34 cellular contexts compared by ENCODE assay signal in genomic region chr7:134328900-134329299, GRCh38.
"Had no signal": no experiment of that assay in that cellular context is flagged by ENCODE, and none has a peak within 500 bp of the region (broad histone marks: within the 10 kb centered on the region; RNA-seq: fewer than 3 reads in every experiment).

No MANE protein-coding gene starts in this region.

- H3K36me3 ChIP-seq: brain microvascular endothelial cell, MG63, SJCRH30 had no signal

- H3K4me1 Mint-ChIP-seq: activated B cell treated with CpG ODN at 0.5 μM for 24 hours had no signal

- H3K36me3 Mint-ChIP-seq: activated CD4-positive, alpha-beta memory T cell treated with anti-CD3 and anti-CD28 coated beads for 36 hours; activated CD8-positive, alpha-beta memory T cell treated with anti-CD3 and anti-CD28 coated beads, Interleukin-2, amount 10 ng/mL, durations not matched to agents 7 days and 5 days; activated naive CD8-positive, alpha-beta T cell treated with anti-CD3 and anti-CD28 coated beads for 36 hours had no signal

- FAIRE-seq: colon, TTC549 had no signal

- DNase-seq: activated B cell treated with CpG ODN at 0.5 μM for 24 hours; activated CD4-positive, alpha-beta memory T cell treated with anti-CD3 and anti-CD28 coated beads for 36 hours; activated CD4-positive, alpha-beta T cell treated with anti-CD3 and anti-CD28 coated beads for 4 hours; activated CD4-positive, alpha-beta T cell treated with anti-CD3 and anti-CD28 coated beads, Interleukin-2, amount 50 U/mL, for 1 hour; activated CD4-positive, CD25-positive, alpha-beta regulatory T cell treated with anti-CD3 and anti-CD28 coated beads, Interleukin-2, amount 50 U/mL, for 72 hours; activated CD8-positive, alpha-beta memory T cell treated with anti-CD3 and anti-CD28 coated beads for 24 hours; activated CD8-positive, alpha-beta memory T cell treated with anti-CD3 and anti-CD28 coated beads, Interleukin-2, amount 10 ng/mL, durations not matched to agents 7 days and 5 days; activated CD8-positive, alpha-beta memory T cell treated with anti-CD3 and anti-CD28 coated beads, Interleukin-2, amount 50 U/mL, for 48 hours; activated effector memory CD4-positive, alpha-beta T cell treated with Interleukin-2 at 50 U/mL for 16 hours; activated naive CD4-positive, alpha-beta T cell treated with anti-CD3 and anti-CD28 coated beads, Interleukin-2, amount 50 U/mL, for 16 hours; activated naive CD8-positive, alpha-beta T cell treated with anti-CD3 and anti-CD28 coated beads for 36 hours; activated T-cell treated with anti-CD3 and anti-CD28 coated beads, Interleukin-2, amount 50 U/mL, for 48 hours; amniotic stem cell; aorta; brain microvascular endothelial cell; central memory CD4-positive, alpha-beta T cell; Kasumi-1; MG63; MV-4-11; NCI-H1092; NCI-H1436 treated with DMSO at 0.1 percent for 48 hours; NCI-H1694 treated with DMSO at 0.1 percent for 48 hours; NCI-H2029; NCI-H446; NCI-H524; NCI-H69; NCI-H82; SHP77; SJCRH30 had no signal

- H3K4me3 ChIP-seq: MG63, SJCRH30, SK-N-MC had no signal

- H3K27ac ChIP-seq: brain microvascular endothelial cell, SJCRH30, SK-N-MC had no signal

- ATAC-seq: activated CD8-positive, alpha-beta memory T cell treated with anti-CD3 and anti-CD28 coated beads, Interleukin-2, amount 10 ng/mL, durations not matched to agents 7 days and 5 days; Panc1 had no signal

- H3K4me1 ChIP-seq: SJCRH30 had no signal

- H3K9me3 ChIP-seq: MG63, SJCRH30 had no signal

- H3K27ac Mint-ChIP-seq: activated B cell treated with CpG ODN at 0.5 μM for 24 hours; activated CD4-positive, alpha-beta memory T cell treated with anti-CD3 and anti-CD28 coated beads for 36 hours; activated CD8-positive, alpha-beta memory T cell treated with anti-CD3 and anti-CD28 coated beads, Interleukin-2, amount 10 ng/mL, durations not matched to agents 7 days and 5 days; T-helper 2 cell treated with Interferon-gamma antibody and Interleukin-4, amounts not matched to agents 5 μg/mL and 100 μg/mL, for 36 hours had no signal

- H3K4me3 Mint-ChIP-seq: activated B cell treated with CpG ODN at 0.5 μM for 24 hours; activated CD4-positive, alpha-beta memory T cell treated with anti-CD3 and anti-CD28 coated beads for 36 hours; activated CD8-positive, alpha-beta memory T cell treated with anti-CD3 and anti-CD28 coated beads, Interleukin-2, amount 10 ng/mL, durations not matched to agents 7 days and 5 days; activated naive CD8-positive, alpha-beta T cell treated with anti-CD3 and anti-CD28 coated beads for 36 hours; T-helper 2 cell treated with Interferon-gamma antibody and Interleukin-4, amounts not matched to agents 5 μg/mL and 100 μg/mL, for 36 hours had no signal
